Comparison of ENCODE assay signal across 8 cellular contexts in genomic region chr20:18496042-18496441, GRCh38. TPM values are rescaled to one million over a fixed set of nuclear protein-coding genes. Genes with fewer than 3 reads are reported as not detected.
A peak's percentile ranks its signal among the peaks of the same experiment; 100 is the strongest.
DNase-seq lines count a peak whose midpoint lies in the region; ATAC-seq, FAIRE-seq and TF ChIP-seq lines count a peak whose summit lies in the region.

No MANE protein-coding gene starts in this region.

- H3K4me2 ChIP-seq in A549: peak overlapping the region; percentile 87

- CTCF ChIA-PET in A549 (lab: Yijun Ruan, JAX): interaction anchor here (0.8 to 2.8 kb wide), 5 partner anchors 10 to 967 kb away, joined by 3 to 15 read pairs (median 3); partner anchors contain the start of gene SEC23B

- no peaks in the 10 kb centered on the region for H3K27me3 ChIP-seq in HL-60 (ENCODE audit: insufficient read depth, poor library complexity, severe bottlenecking)
- H3K27me3 ChIP-seq in left lung: no peaks in the 10 kb centered on the region

- WGBS in A549 (ENCODE audit: missing lambda C conversion rate): 33% methylated on average over 7 of the region's 7 CpGs

- no peak for TF ChIP-seq RAD21 in A549 (conservative IDR thresholded peaks at IDR 0.05 in 1 of 2, IDR thresholded peaks at IDR 0.05 in 1 of 2)

- TF ChIP-seq CTCF in A549 (IDR thresholded peaks at IDR 0.05) (no peak), HL-60 (IDR thresholded peaks at IDR 0.05; ENCODE audit: insufficient read depth, low read length) (no peak), left lung (IDR thresholded peaks at IDR 0.05) (no peak)

- in situ Hi-C loops in ACHN (cut with HindIII; ENCODE audit: low pct_ligation_motif_present, low pct_unique_long_range_greater_than_20kb, low sequenced_read_pairs): no loop called here

- POLR2A ChIA-PET in A549 (lab: Yijun Ruan, JAX): interaction anchor here (0.5 to 4.7 kb wide), 5 partner anchors 9 to 1087 kb away, joined by 3 to 75 read pairs (median 3); partner anchors contain the start of genes DZANK1, POLR3F and SEC23B

- H3K36me3 ChIP-seq in left lung: peaks cover 0 to 11% of the 10 kb centered on the region in 2 donors

- TF ChIP-seq EP300 in A549 (IDR thresholded peaks at IDR 0.05): no peak

- peak overlapping the region; percentile 94 for H3K4me3 Mint-ChIP-seq in activated T-helper 17 cell treated with anti-CD3 and anti-CD28 coated beads, Interleukin-2, amount 50 U/mL, for 72 hours

- H3K9me3 ChIP-seq in A549 (no peaks in the 10 kb centered on the region), left lung (no peaks in the 10 kb centered on the region)

- H3K4me1 Mint-ChIP-seq in activated T-helper 17 cell treated with anti-CD3 and anti-CD28 coated beads, Interleukin-2, amount 50 U/mL, for 72 hours: peaks cover 7% of the 10 kb centered on the region

- H3K27me3 Mint-ChIP-seq in activated T-helper 17 cell treated with anti-CD3 and anti-CD28 coated beads, Interleukin-2, amount 50 U/mL, for 72 hours: no peaks in the 10 kb centered on the region

- peaks cover 24% of the 10 kb centered on the region for H3K36me3 Mint-ChIP-seq in activated T-helper 17 cell treated with anti-CD3 and anti-CD28 coated beads, Interleukin-2, amount 50 U/mL, for 72 hours (ENCODE audit: low read depth)

- peak overlapping the region in 1 of 2 experiments; percentile 87; a peak in 3 of 6 replicates for H3K27ac ChIP-seq in A549
- no peak overlapping the region for H3K27ac ChIP-seq in HL-60 (replicated peaks)
- no peak overlapping the region for H3K27ac ChIP-seq in left lung

- H3K4me3 ChIP-seq in A549: peak overlapping the region; percentile 70
- H3K4me3 ChIP-seq in HL-60 (replicated peaks; ENCODE audit: insufficient read depth, low read length): peak overlapping the region; percentile 81; the same call in 1 of the 2 replicates
- peak overlapping the region; percentile 57 to 67 for H3K4me3 ChIP-seq in left lung

- ATAC-seq in A549 (no peak), left lung (peak; percentile 50)
- no peak for ATAC-seq in activated T-helper 17 cell treated with anti-CD3 and anti-CD28 coated beads, Interleukin-2, amount 50 U/mL, for 72 hours (replicated peaks)

- TF ChIP-seq POLR2A in A549 (IDR thresholded peaks at IDR 0.05; ENCODE audit: low read length): no peak

- no peak for FAIRE-seq in A549 (lab: Jason Lieb, UNC)

- H3K4me1 ChIP-seq in A549 (peaks cover 12% of the 10 kb centered on the region), left lung (peaks cover 5 to 26% of the 10 kb centered on the region in 2 donors)

- intact Hi-C loops in left lung (cut with DNase I): no loop called here

- peak overlapping the region; percentile 89 for H3K27ac Mint-ChIP-seq in activated T-helper 17 cell treated with anti-CD3 and anti-CD28 coated beads, Interleukin-2, amount 50 U/mL, for 72 hours

- no peaks in the 10 kb centered on the region for H3K9me3 Mint-ChIP-seq in activated T-helper 17 cell treated with anti-CD3 and anti-CD28 coated beads, Interleukin-2, amount 50 U/mL, for 72 hours

- DNase-seq in A549 (ENCODE audit: low read depth in 1 of 2, low spot score in 1 of 2) (no peak), HL-60 (ENCODE audit: low read depth in 1 of 2, low spot score in 1 of 2) (no peak), left lung (no peak), activated gamma-delta T cell treated with Interleukin-2 at 50 U/mL for 16 hours (no peak), ACHN (no peak), H4 (ENCODE audit: low spot score) (no peak)
- DNase-seq in activated CD8-positive, alpha-beta memory T cell treated with anti-CD3 and anti-CD28 coated beads for 24 hours: no peak

TF ChIP-seq in A549, 52 proteins besides CTCF, POLR2A, EP300 and RAD21:
- no peak for TF ChIP-seq HEYL (CRISPR knock-in tag; IDR thresholded peaks at IDR 0.05)
- TF ChIP-seq FOSB (CRISPR knock-in tag; IDR thresholded peaks at IDR 0.05): no peak
- no peak for TF ChIP-seq HOXB13 (CRISPR knock-in tag; IDR thresholded peaks at IDR 0.05; ENCODE audit: low read depth)
- TF ChIP-seq RNF2 (IDR thresholded peaks at IDR 0.05; ENCODE audit: borderline replicate concordance, low read depth): no peak
- TF ChIP-seq MAZ (IDR thresholded peaks at IDR 0.05; ENCODE audit: borderline replicate concordance, low read depth, low read length): no peak
- no peak for TF ChIP-seq HES2 (IDR thresholded peaks at IDR 0.05)
- TF ChIP-seq HDAC2 (IDR thresholded peaks at IDR 0.05): no peak
- TF ChIP-seq EHMT2 (IDR thresholded peaks at IDR 0.05; ENCODE audit: low read depth): no peak
- TF ChIP-seq NFE2L2 (conservative IDR thresholded peaks at IDR 0.05; ENCODE audit: low read length): no peak
- no peak for TF ChIP-seq RCOR1 (IDR thresholded peaks at IDR 0.05; ENCODE audit: low read depth, low read length)
- TF ChIP-seq JUNB (IDR thresholded peaks at IDR 0.05): no peak
- TF ChIP-seq ZFP36 (IDR thresholded peaks at IDR 0.05; ENCODE audit: borderline replicate concordance, partially characterized antibody): no peak
- TF ChIP-seq CBX8 (IDR thresholded peaks at IDR 0.05): no peak
- TF ChIP-seq CHD2 (IDR thresholded peaks at IDR 0.05; ENCODE audit: low read length, partially characterized antibody): no peak
- no peak for TF ChIP-seq ZNF302 (CRISPR knock-in tag; IDR thresholded peaks at IDR 0.05)
- TF ChIP-seq CEBPB (IDR thresholded peaks at IDR 0.05): no peak
- no peak for TF ChIP-seq MAX (IDR thresholded peaks at IDR 0.05)

RNA-seq across cellular contexts. Expression of gene RBBP9, which starts 1.0 kb away (rescaled TPM):
- polyA plus RNA-seq in A549 (2011; rRNA removed) (35.1 and 41.1 TPM in 2 replicates), A549 (2017; fragmentation: RNase III; extraction: RNeasy Plus Mini Kit Qiagen cat#74134 plus additional on column Dnase treatment) (18.6 to 21.5 TPM (median 20.7 TPM) in 3 replicates)
- 7.6 and 10.0 TPM in 2 replicates for polyA plus RNA-seq in A549 (2012; cell fraction: cytosol; rRNA removed)
- 2.5 and 3.7 TPM in 2 replicates for polyA plus RNA-seq in A549 (2012; cell fraction: nucleus; rRNA removed)
- polyA minus RNA-seq in A549 (2011; rRNA and poly(A)+ RNA removed): 44.4 and 49.8 TPM in 2 replicates
- total RNA-seq in activated T-helper 17 cell treated with anti-CD3 and anti-CD28 coated beads, Interleukin-2, amount 50 U/mL, for 72 hours: 10 to 100 TPM; 12.5 to 18.3 TPM
- 10 to 100 TPM; 17.5 to 22.4 TPM for total RNA-seq in left lung
- total RNA-seq in H4 (2014; rRNA removed; shearing (Covaris generic)): 10.7 and 19.0 TPM in 2 replicates

RNA-seq across cellular contexts. Expression of gene SEC23B, which starts 11.7 kb away (rescaled TPM):
- polyA plus RNA-seq in A549 (2011; rRNA removed) (158 and 186 TPM in 2 replicates), A549 (2017; fragmentation: RNase III; extraction: RNeasy Plus Mini Kit Qiagen cat#74134 plus additional on column Dnase treatment) (71.4 to 74.8 TPM (median 72.2 TPM) in 3 replicates)
- 55.5 and 64.6 TPM in 2 replicates for polyA plus RNA-seq in A549 (2012; cell fraction: cytosol; rRNA removed)
- 48.7 and 64.7 TPM in 2 replicates for polyA plus RNA-seq in A549 (2012; cell fraction: nucleus; rRNA removed)
- polyA minus RNA-seq in A549 (2011; rRNA and poly(A)+ RNA removed): 133 and 151 TPM in 2 replicates
- total RNA-seq in activated T-helper 17 cell treated with anti-CD3 and anti-CD28 coated beads, Interleukin-2, amount 50 U/mL, for 72 hours: 100 to 1,000 TPM in 1 of 2 donors, 10 to 100 TPM in 1; 97.7 to 105 TPM
- 10 to 100 TPM; 72.0 to 93.6 TPM for total RNA-seq in left lung
- 45.8 and 50.2 TPM in 2 replicates for total RNA-seq in H4 (2014; rRNA removed; shearing (Covaris generic))

RNA-seq across cellular contexts. Expression of gene POLR3F, which starts 28.9 kb away (rescaled TPM):
- polyA plus RNA-seq in A549 (2011; rRNA removed) (13.6 and 20.7 TPM in 2 replicates), A549 (2017; fragmentation: RNase III; extraction: RNeasy Plus Mini Kit Qiagen cat#74134 plus additional on column Dnase treatment) (21.8 to 23.7 TPM (median 22.6 TPM) in 3 replicates)
- 5.2 and 6.2 TPM in 2 replicates for polyA plus RNA-seq in A549 (2012; cell fraction: cytosol; rRNA removed)
- polyA plus RNA-seq in A549 (2012; cell fraction: nucleus; rRNA removed): 4.4 and 5.0 TPM in 2 replicates
- polyA minus RNA-seq in A549 (2011; rRNA and poly(A)+ RNA removed): 4.6 and 5.1 TPM in 2 replicates
- 1 to 10 TPM; 5.8 to 9.5 TPM for total RNA-seq in activated T-helper 17 cell treated with anti-CD3 and anti-CD28 coated beads, Interleukin-2, amount 50 U/mL, for 72 hours
- 1 to 10 TPM; 8.0 to 8.8 TPM for total RNA-seq in left lung
- total RNA-seq in H4 (2014; rRNA removed; shearing (Covaris generic)): 14.4 and 17.5 TPM in 2 replicates

RNA-seq across cellular contexts. Expression of gene DZANK1, which starts 29.2 kb away (rescaled TPM):
- polyA plus RNA-seq in A549 (2011; rRNA removed): 5.1 and 5.8 TPM in 2 replicates
- 2.7 and 3.0 TPM in 2 replicates for polyA plus RNA-seq in A549 (2012; cell fraction: cytosol; rRNA removed)
- 4.6 and 5.9 TPM in 2 replicates for polyA plus RNA-seq in A549 (2012; cell fraction: nucleus; rRNA removed)
- polyA plus RNA-seq in A549 (2017; fragmentation: RNase III; extraction: RNeasy Plus Mini Kit Qiagen cat#74134 plus additional on column Dnase treatment): 3.3 to 3.8 TPM (median 3.5 TPM) in 3 replicates
- polyA minus RNA-seq in A549 (2011; rRNA and poly(A)+ RNA removed): 3.3 and 5.4 TPM in 2 replicates
- total RNA-seq in activated T-helper 17 cell treated with anti-CD3 and anti-CD28 coated beads, Interleukin-2, amount 50 U/mL, for 72 hours: 1 to 10 TPM; 2.1 to 3.2 TPM
- total RNA-seq in left lung: 1 to 10 TPM; 2.0 to 2.1 TPM
- total RNA-seq in H4 (2014; rRNA removed; shearing (Covaris generic)): 0.66 and 0.80 TPM in 2 replicates
